Comparison of ENCODE assay signal across 15 cellular contexts in genomic region chr10:99369126-99369525, GRCh38. TPM values are rescaled to one million over a fixed set of nuclear protein-coding genes. Genes with fewer than 3 reads are reported as not detected.
DNase-seq lines count a peak whose midpoint lies in the region; TF ChIP-seq lines count a peak whose summit lies in the region.
"Had no signal": no experiment of that assay in that cellular context is flagged by ENCODE, and none has a peak within 500 bp of the region (broad histone marks: within the 10 kb centered on the region; RNA-seq: fewer than 3 reads in every experiment).

No MANE protein-coding gene starts in this region.

- no peaks in the 10 kb centered on the region for H4K20me1 ChIP-seq in osteoblast (ENCODE audit: insufficient read depth, low read length)

- peak overlapping the region; percentile 50 for H3K4me2 ChIP-seq in osteoblast (ENCODE audit: insufficient read depth, low read length)

- TF ChIP-seq CTCF in osteoblast (IDR thresholded peaks at IDR 0.05; ENCODE audit: extremely low read depth, low read depth, low read length): no peak

- H3K4me1 ChIP-seq in osteoblast (ENCODE audit: insufficient read depth, low read length): peaks cover 24% of the 10 kb centered on the region

- no peak overlapping the region for H3K4me3 ChIP-seq in osteoblast (ENCODE audit: insufficient read depth, low read length)

- peak; percentile 23 for DNase-seq in GM03348 (ENCODE audit: low spot score)
- DNase-seq in NCI-H226: peak; percentile 4
- DNase-seq in dedifferentiated amniotic fluid mesenchymal stem cell (ENCODE audit: extremely low spot score): peak; percentile 70
- no peak for DNase-seq in osteoblast (ENCODE audit: insufficient read length, low spot score, missing footprints)
- no peak for DNase-seq in CD1c-positive myeloid dendritic cell (ENCODE audit: extremely low spot score)
- no peak for DNase-seq in T1000 (lab: John Stamatoyannopoulos, UW)
- no peak for DNase-seq in NCI-H2196 treated with DMSO at 0.1 percent for 48 hours (lab: John Stamatoyannopoulos, UW; ENCODE audit: unreplicated experiment)
- DNase-seq in COLO829 (ENCODE audit: low spot score): no peak
- DNase-seq: C1 segment of cervical spinal cord, COR-L47, GOT3, Kasumi-1, NCI-H1417 treated with DMSO at 0.1 percent for 48 hours, NCI-H2029, NCI-H524 had no signal

- H3K79me2 ChIP-seq in osteoblast (ENCODE audit: insufficient read depth, low read length): no peaks in the 10 kb centered on the region

- no peak overlapping the region for H2AFZ ChIP-seq in osteoblast (ENCODE audit: low read length)

- H3K36me3 ChIP-seq in osteoblast (ENCODE audit: insufficient read depth, low read length): no peaks in the 10 kb centered on the region

- H3K27ac ChIP-seq in osteoblast (ENCODE audit: low read depth, low read length): peak overlapping the region; percentile 49

- no peaks in the 10 kb centered on the region for H3K9me3 ChIP-seq in osteoblast (ENCODE audit: low read depth, low read length)

- H3K27me3 ChIP-seq in osteoblast (ENCODE audit: insufficient read depth, low read length): no peaks in the 10 kb centered on the region

RNA-seq across cellular contexts. Expression of gene CNNM1, which starts 40.0 kb away (rescaled TPM):
- 0.29 and 0.36 TPM in 2 replicates for total RNA-seq in osteoblast

Comparison
In these comparisons a context has a peak if more than half of its experiments do, and no peak if none do; other contexts are left out.
1. DNase-seq: peak in GM03348 (single experiment), NCI-H226 (single experiment) and dedifferentiated amniotic fluid mesenchymal stem cell (single experiment); none in osteoblast (single experiment), CD1c-positive myeloid dendritic cell (single experiment), T1000 (single experiment), NCI-H2196 treated with DMSO at 0.1 percent for 48 hours (single experiment) and COLO829 (single experiment).